1 cellular context compared by ENCODE assay signal in genomic region chr17:39270923-39271322, GRCh38.
TF ChIP-seq lines count a peak whose summit lies in the region.

No MANE protein-coding gene starts in this region.

TF ChIP-seq in endothelial cell of umbilical vein, 7 proteins besides CTCF, POLR2A, EP300 and RAD21 (continued from another document):
- TF ChIP-seq JUN (IDR thresholded peaks at IDR 0.05; ENCODE audit: borderline replicate concordance, insufficient read depth, insufficient read length, low read depth), result no peak
- TF ChIP-seq EZH2 (IDR thresholded peaks at IDR 0.05; ENCODE audit: borderline replicate concordance, low read depth, low read length, severe bottlenecking), result no peak
TF ChIP-seq in endothelial cell of umbilical vein: peak in this region for 0.
